6 cellular contexts compared by ENCODE assay signal in the genomic region with DNA sequence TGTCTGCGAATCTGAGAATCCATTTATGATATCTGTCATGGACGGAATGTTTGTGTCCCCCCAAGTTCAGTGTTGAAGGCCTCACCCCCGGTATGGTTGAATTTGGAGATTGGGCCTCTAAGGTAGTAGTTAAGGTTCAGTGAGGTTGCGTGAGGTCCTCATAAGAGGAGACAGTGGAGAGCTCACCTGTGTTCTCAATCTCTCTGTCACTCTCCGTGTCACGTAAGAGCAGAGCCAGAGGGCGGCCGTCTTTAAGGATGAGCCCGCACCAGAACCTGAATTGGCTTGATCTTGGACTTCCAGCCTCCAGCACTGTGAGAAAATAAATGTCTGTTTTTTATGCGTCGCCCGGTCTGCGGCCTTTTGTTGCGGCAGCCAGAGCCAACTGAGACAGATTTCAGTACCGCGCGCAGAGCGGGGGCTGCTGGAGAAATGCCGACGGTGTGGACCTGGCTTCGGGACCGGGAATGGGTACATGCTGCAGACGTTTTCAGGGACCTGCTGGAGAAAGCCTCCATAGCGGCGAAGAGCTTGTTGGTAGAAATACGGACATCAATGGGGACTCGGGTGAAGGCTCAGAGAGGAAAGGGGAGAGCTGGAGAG.
"Had no signal": no experiment of that assay in that cellular context is flagged by ENCODE, and none has a peak within 500 bp of the region (broad histone marks: within the 10 kb centered on the region; RNA-seq: fewer than 3 reads in every experiment).

No MANE protein-coding gene starts in this region.

- H3K4me3 ChIP-seq: GM23338, HAP-1 had no signal

- H3K27ac ChIP-seq: HL-60 had no signal

- DNase-seq: HFFc6 had no signal

- ATAC-seq: GM23338, HCT116, HepG2 had no signal
